ENCODE assay signal across 8 cellular contexts in the genomic region with DNA sequence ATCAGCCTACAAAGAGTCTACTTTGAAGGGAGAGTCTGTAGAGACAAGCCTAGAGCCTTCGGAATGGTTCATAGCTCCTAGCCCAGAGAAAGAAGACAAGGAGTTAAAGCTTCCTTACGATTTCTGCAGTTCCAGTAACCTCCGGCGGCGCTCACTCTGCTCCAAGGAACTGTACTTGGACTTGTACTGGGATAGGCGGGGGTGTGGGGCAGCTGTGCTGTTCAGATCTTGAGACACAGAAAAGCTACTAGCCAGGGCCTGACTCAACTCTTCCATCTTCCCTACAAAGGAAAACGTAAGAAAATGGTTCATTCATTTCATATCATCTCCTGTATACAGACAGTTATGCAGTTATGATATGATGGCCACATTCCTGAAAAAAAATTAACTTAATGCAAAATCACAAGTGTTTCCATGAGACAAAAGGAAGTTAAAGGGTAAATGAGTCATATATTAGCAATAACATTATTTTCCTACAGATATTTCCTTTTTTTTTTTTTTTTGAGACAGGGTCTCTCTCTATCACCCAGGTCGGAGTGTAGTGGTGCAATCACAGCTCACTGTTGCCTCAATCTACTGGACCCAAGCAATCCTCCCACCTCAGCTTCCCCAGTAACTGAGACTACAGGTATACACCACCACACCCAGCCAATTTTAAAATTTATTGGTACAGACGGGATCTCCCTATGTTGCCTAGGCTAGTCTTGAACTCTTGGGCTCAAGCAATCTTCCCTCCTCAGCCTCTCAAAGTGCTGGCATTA. TPM values are rescaled to one million over a fixed set of nuclear protein-coding genes. Genes with fewer than 3 reads are reported as not detected.
DNase-seq lines count a peak whose midpoint lies in the region; ATAC-seq and TF ChIP-seq lines count a peak whose summit lies in the region.

No MANE protein-coding gene starts in this region.

- peaks cover 18% of the 10 kb centered on the region for H3K36me3 ChIP-seq in CD4-positive, alpha-beta memory T cell (ENCODE audit: insufficient read depth, low read length)
- H3K36me3 ChIP-seq in SJCRH30 (peaks cover 13% of the 10 kb centered on the region; the same call in 1 of the 2 replicates), esophagus muscularis mucosa (peaks cover 27 to 51% (median 43%) of the 10 kb centered on the region in 4 donors)

- intact Hi-C loops in CD4-positive, alpha-beta memory T cell (cut with micrococcal nuclease): no loop called here
- intact Hi-C loops in esophagus muscularis mucosa (cut with DNase I): loop anchor here (10.0 kb wide), 1 partner anchor 184 kb away; no protein-coding TSS in a partner anchor

- CTCF ChIA-PET in CD4-positive, alpha-beta memory T cell (lab: Charles Lee; ENCODE audit: partially characterized antibody): interaction anchor here (0.8 to 1.5 kb wide), 2 partner anchors 23 to 253 kb away, joined by 3 to 7 read pairs; no protein-coding TSS in a partner anchor

- H3K4me1 Mint-ChIP-seq in CD4-positive, alpha-beta memory T cell: peaks cover 19 to 35% (median 28%) of the 10 kb centered on the region in 4 donors

- WGBS in esophagus muscularis mucosa: 55% methylated on average over 9 of the region's 9 CpGs

- no peak for TF ChIP-seq EP300 in esophagus muscularis mucosa (IDR thresholded peaks at IDR 0.05)

- no peaks in the 10 kb centered on the region for H3K27me3 ChIP-seq in CD4-positive, alpha-beta memory T cell (ENCODE audit: insufficient read depth, low read length)
- H3K27me3 ChIP-seq in SJCRH30 (no peaks in the 10 kb centered on the region), esophagus muscularis mucosa (no peaks in the 10 kb centered on the region)

- ATAC-seq in HG03280 (IDR thresholded peaks at IDR 0.05; ENCODE audit: unreplicated experiment) (no peak), GM18498 (IDR thresholded peaks at IDR 0.05; ENCODE audit: unreplicated experiment) (no peak)

- peak overlapping the region; percentile 30 to 83 (median 73) for H3K27ac Mint-ChIP-seq in CD4-positive, alpha-beta memory T cell

- peak in 1 of 3 experiments; percentile 27 for TF ChIP-seq CTCF in esophagus muscularis mucosa (IDR thresholded peaks at IDR 0.05)

- H3K9me3 Mint-ChIP-seq in CD4-positive, alpha-beta memory T cell: peaks cover 0 to under 1% (median 0%) of the 10 kb centered on the region in 8 donors

- no peak overlapping the region for H3K4me3 ChIP-seq in CD4-positive, alpha-beta memory T cell (ENCODE audit: low read length in 2 of 2)
- H3K4me3 ChIP-seq in SJCRH30: peak overlapping the region; percentile 32
- peak overlapping the region; percentile 12 to 28 (median 22) for H3K4me3 ChIP-seq in esophagus muscularis mucosa

- peak overlapping the region in 4 of 8 donors; percentile 39 to 80 (median 67) for H3K4me3 Mint-ChIP-seq in CD4-positive, alpha-beta memory T cell

- no peak overlapping the region for H3K27ac ChIP-seq in CD4-positive, alpha-beta memory T cell (ENCODE audit: low read depth, low read length)
- H3K27ac ChIP-seq in SJCRH30 (peak overlapping the region; percentile 47), esophagus muscularis mucosa (replicated peaks in 1 of 4) (peak overlapping the region; percentile 57 to 74 (median 60))

- TF ChIP-seq POLR2A in esophagus muscularis mucosa (IDR thresholded peaks at IDR 0.05; ENCODE audit: low read depth): no peak

- H3K27me3 Mint-ChIP-seq in CD4-positive, alpha-beta memory T cell: no peaks in the 10 kb centered on the region

- POLR2A ChIA-PET in CD4-positive, alpha-beta memory T cell (lab: Charles Lee; ENCODE audit: partially characterized antibody): interaction anchor here (0.7 to 2.7 kb wide), 4 partner anchors 14 to 253 kb away, joined by 3 to 15 read pairs (median 6); partner anchors contain the start of gene IMP3

- H3K9me3 ChIP-seq in CD4-positive, alpha-beta memory T cell (ENCODE audit: control insufficient read depth in 1 of 2, low read length in 2 of 2): no peaks in the 10 kb centered on the region
- H3K9me3 ChIP-seq in SJCRH30 (replicated peaks) (no peaks in the 10 kb centered on the region), esophagus muscularis mucosa (no peaks in the 10 kb centered on the region)

- peaks cover 22% of the 10 kb centered on the region for H3K4me1 ChIP-seq in CD4-positive, alpha-beta memory T cell (ENCODE audit: insufficient read depth, low read length)
- H3K4me1 ChIP-seq in SJCRH30 (peaks cover 7% of the 10 kb centered on the region), esophagus muscularis mucosa (peaks cover 19 to 46% (median 32%) of the 10 kb centered on the region in 4 donors)

- H3K36me3 Mint-ChIP-seq in CD4-positive, alpha-beta memory T cell: peaks cover 11 to 45% of the 10 kb centered on the region in 2 donors

- no peak for DNase-seq in CD4-positive, alpha-beta memory T cell
- peak; percentile 33 to 61 for DNase-seq in SJCRH30
- peak; percentile 94 for DNase-seq in esophagus muscularis mucosa (ENCODE audit: extremely low spot score)
- peak; percentile 80 for DNase-seq in non-pigmented ciliary epithelial cell (ENCODE audit: low read depth)
- no peak for DNase-seq in central memory CD4-positive, alpha-beta T cell
- DNase-seq in ecto neural progenitor cell (ENCODE audit: low spot score): no peak

RNA-seq across cellular contexts. Expression of gene SNUPN, which starts 4.6 kb away (rescaled TPM):
- 10 to 100 TPM; 21.0 to 23.5 TPM for total RNA-seq in CD4-positive, alpha-beta memory T cell
- 10 to 100 TPM; 25.2 to 35.2 TPM for polyA plus RNA-seq in CD4-positive, alpha-beta memory T cell
- 23.5 and 26.5 TPM in 2 replicates for total RNA-seq in SJCRH30 (2014; rRNA removed; shearing (Covaris generic))
- total RNA-seq in esophagus muscularis mucosa: 10 to 100 TPM; 16.6 to 23.4 (median 18.8) TPM

RNA-seq across cellular contexts. Expression of gene IMP3, which starts 19.1 kb away (rescaled TPM):
- 10 to 100 TPM; 85.5 to 96.9 TPM for total RNA-seq in CD4-positive, alpha-beta memory T cell
- 100 to 1,000 TPM; 191 to 211 TPM for polyA plus RNA-seq in CD4-positive, alpha-beta memory T cell
- 58.5 and 60.9 TPM in 2 replicates for total RNA-seq in SJCRH30 (2014; rRNA removed; shearing (Covaris generic))
- 10 to 100 TPM; 49.0 to 83.5 (median 62.1) TPM for total RNA-seq in esophagus muscularis mucosa

RNA-seq across cellular contexts. Expression of gene SNX33, which starts 26.8 kb away (rescaled TPM):
- total RNA-seq in CD4-positive, alpha-beta memory T cell: 1 to 10 TPM; 3.5 to 3.8 TPM
- polyA plus RNA-seq in CD4-positive, alpha-beta memory T cell: 1 to 10 TPM in 1 of 2 donors, under 1 TPM in 1; 0.33 to 1.6 TPM
- total RNA-seq in SJCRH30 (2014; rRNA removed; shearing (Covaris generic)): 7.4 and 8.3 TPM in 2 replicates
- 10 to 100 TPM; 27.8 to 47.6 (median 40.1) TPM for total RNA-seq in esophagus muscularis mucosa

RNA-seq across cellular contexts. Expression of gene PTPN9, which starts 41.8 kb away (rescaled TPM):
- 10 to 100 TPM; 15.9 to 16.6 TPM for total RNA-seq in CD4-positive, alpha-beta memory T cell
- 10 to 100 TPM; 26.5 to 31.7 TPM for polyA plus RNA-seq in CD4-positive, alpha-beta memory T cell
- total RNA-seq in SJCRH30 (2014; rRNA removed; shearing (Covaris generic)): 22.0 and 22.5 TPM in 2 replicates
- 10 to 100 TPM; 20.3 to 31.6 (median 27.5) TPM for total RNA-seq in esophagus muscularis mucosa

Comparison
In these comparisons a context has a peak if more than half of its experiments do, and no peak if none do; other contexts are left out.
1. DNase-seq: peak in SJCRH30 (2 of 2), esophagus muscularis mucosa (single experiment) and non-pigmented ciliary epithelial cell (single experiment); none in CD4-positive, alpha-beta memory T cell (0 of 5), central memory CD4-positive, alpha-beta T cell (single experiment) and ecto neural progenitor cell (single experiment).
2. H3K4me3 ChIP-seq: peak in SJCRH30 (single experiment) and esophagus muscularis mucosa (4 of 4); none in CD4-positive, alpha-beta memory T cell (0 of 2).